ENCODE assay signal across 17 cellular contexts in genomic region chr1:205066221-205066818, GRCh38. TPM values are rescaled to one million over a fixed set of nuclear protein-coding genes. Genes with fewer than 3 reads are reported as not detected.
DNase-seq lines count a peak whose midpoint lies in the region; ATAC-seq, FAIRE-seq and TF ChIP-seq lines count a peak whose summit lies in the region.
"Had no signal": no experiment of that assay in that cellular context is flagged by ENCODE, and none has a peak within 500 bp of the region (broad histone marks: within the 10 kb centered on the region; RNA-seq: fewer than 3 reads in every experiment).

No MANE protein-coding gene starts in this region.

- TF ChIP-seq POLR2A in IMR-90 (IDR thresholded peaks at IDR 0.05; ENCODE audit: low read depth, low read length): no peak
- TF ChIP-seq POLR2A in HepG2 (IDR thresholded peaks at IDR 0.05; ENCODE audit: insufficient read depth in 1 of 2, low read depth in 2 of 2, low read length in 2 of 2): no peak

- H4K91ac ChIP-seq in IMR-90 (ENCODE audit: insufficient read depth, low read depth, low read length): no peak overlapping the region

- in situ Hi-C loops in IMR-90 (cut with MboI; ENCODE audit: low sequenced_read_pairs) (no loop called here), HepG2 (cut with HindIII; ENCODE audit: extremely low pct_ligation_motif_present, low pct_unique_long_range_greater_than_20kb) (loop anchor here (10.0 kb wide), 1 partner anchor 188 kb away; no protein-coding TSS in a partner anchor)

- TF ChIP-seq RAD21 in IMR-90 (IDR thresholded peaks at IDR 0.05; ENCODE audit: low read length) (no peak), HepG2 (CRISPR knock-in tag; IDR thresholded peaks at IDR 0.05) (no peak)

- H4K8ac ChIP-seq in IMR-90 (ENCODE audit: low read depth in 2 of 2, low read length in 2 of 2): no peak overlapping the region

- H3K36me3 ChIP-seq in IMR-90 (ENCODE audit: control insufficient read depth, insufficient read depth, low read length) (no peaks in the 10 kb centered on the region), astrocyte (ENCODE audit: insufficient read depth, low read length) (no peaks in the 10 kb centered on the region), HepG2 (replicated peaks in 1 of 2; ENCODE audit: control insufficient read depth in 1 of 2, insufficient read depth in 2 of 2, low read length in 2 of 2) (no peaks in the 10 kb centered on the region), ascending aorta (no peaks in the 10 kb centered on the region)

- H3K79me2 ChIP-seq in astrocyte (ENCODE audit: insufficient read depth, low read length) (no peaks in the 10 kb centered on the region), HepG2 (ENCODE audit: insufficient read depth, low read length) (no peaks in the 10 kb centered on the region)

- no peaks in the 10 kb centered on the region for H3K4me1 Mint-ChIP-seq in astrocyte (ENCODE audit: low read depth, unreplicated experiment)

- CTCF ChIA-PET in IMR-90 (lab: Yijun Ruan, JAX) (no interaction called here), HepG2 (lab: Yijun Ruan, JAX; ENCODE audit: low intra/inter-chr PET ratio, low total read pairs) (no interaction called here)

- H3K27ac ChIP-seq in IMR-90 (ENCODE audit: insufficient read depth, low read length) (no peak overlapping the region), astrocyte (ENCODE audit: low read depth, low read length) (no peak overlapping the region), HepG2 (ENCODE audit: extremely low read length, insufficient read depth, low read length) (no peak overlapping the region), ascending aorta (no peak overlapping the region)

- H2AK5ac ChIP-seq in IMR-90 (ENCODE audit: low read depth, low read length): no peak overlapping the region

- H3K79me1 ChIP-seq in IMR-90 (ENCODE audit: low read depth in 1 of 2, low read length in 2 of 2): no peaks in the 10 kb centered on the region

- peak; percentile 8; the same call in 1 of the 2 replicates for TF ChIP-seq CTCF in AG10803 (conservative IDR thresholded peaks at IDR 0.05; ENCODE audit: low read length)
- TF ChIP-seq CTCF in IMR-90 (conservative IDR thresholded peaks at IDR 0.05; ENCODE audit: low read depth, low read length): 0 out of 2 replicates have a peak, but pooled peaks have one; percentile 2
- TF ChIP-seq CTCF in astrocyte (IDR thresholded peaks at IDR 0.05; ENCODE audit: insufficient read depth, low read depth, low read length): peak; percentile 6
- peak; percentile 46 for TF ChIP-seq CTCF in HepG2 (CRISPR knock-in tag; IDR thresholded peaks at IDR 0.05)
- TF ChIP-seq CTCF in ascending aorta (IDR thresholded peaks at IDR 0.05): no peak

- no peaks in the 10 kb centered on the region for H3K9me3 Mint-ChIP-seq in astrocyte (ENCODE audit: unreplicated experiment)
- H3K9me3 Mint-ChIP-seq: activated CD4-positive, alpha-beta memory T cell treated with anti-CD3 and anti-CD28 coated beads for 36 hours had no signal

- no peaks in the 10 kb centered on the region for H3K9me3 ChIP-seq in IMR-90 (ENCODE audit: control insufficient read depth, insufficient read depth, low read length)
- no peaks in the 10 kb centered on the region for H3K9me3 ChIP-seq in astrocyte (ENCODE audit: insufficient read depth, low read depth, low read length)
- H3K9me3 ChIP-seq in HepG2 (ENCODE audit: low read length): no peaks in the 10 kb centered on the region
- no peaks in the 10 kb centered on the region for H3K9me3 ChIP-seq in ascending aorta

- H3K9me1 ChIP-seq in IMR-90 (ENCODE audit: insufficient read depth, low read length): no peaks in the 10 kb centered on the region

- no peak overlapping the region for H3K9ac ChIP-seq in IMR-90 (ENCODE audit: low read depth, low read length)
- no peak overlapping the region for H3K9ac ChIP-seq in astrocyte (ENCODE audit: low read length)
- no peak overlapping the region for H3K9ac ChIP-seq in HepG2 (ENCODE audit: insufficient read depth, low read depth, low read length)

- H4K5ac ChIP-seq in IMR-90 (ENCODE audit: low read depth, low read length): no peak overlapping the region

- H4K20me1 ChIP-seq in IMR-90 (ENCODE audit: insufficient read depth, low read length) (no peaks in the 10 kb centered on the region), astrocyte (ENCODE audit: insufficient read depth, low read length) (no peaks in the 10 kb centered on the region), HepG2 (ENCODE audit: insufficient read depth, low read length) (no peaks in the 10 kb centered on the region)

- H3K4me3 Mint-ChIP-seq in astrocyte (ENCODE audit: unreplicated experiment): no peak overlapping the region
- H3K4me3 Mint-ChIP-seq: activated CD4-positive, alpha-beta memory T cell treated with anti-CD3 and anti-CD28 coated beads for 36 hours had no signal

- H3K27me3 ChIP-seq in IMR-90 (ENCODE audit: control insufficient read depth, insufficient read depth, low read length): peaks cover 10% of the 10 kb centered on the region
- H3K27me3 ChIP-seq in astrocyte (ENCODE audit: insufficient read depth, low read length): no peaks in the 10 kb centered on the region
- peaks cover 0 to 19% of the 10 kb centered on the region in 2 experiments; a peak in 3 of 5 replicates for H3K27me3 ChIP-seq in HepG2 (ENCODE audit: control insufficient read depth in 1 of 2, insufficient read depth in 2 of 2, low read length in 2 of 2)
- H3K27me3 ChIP-seq in ascending aorta: no peaks in the 10 kb centered on the region

- H3K4ac ChIP-seq in IMR-90 (ENCODE audit: low read depth, low read length): no peak overlapping the region

- no peaks in the 10 kb centered on the region for H3K36me3 Mint-ChIP-seq in astrocyte (ENCODE audit: low read depth, unreplicated experiment)
- H3K36me3 Mint-ChIP-seq: activated CD4-positive, alpha-beta memory T cell treated with anti-CD3 and anti-CD28 coated beads for 36 hours had no signal

- H3K27me3 Mint-ChIP-seq in astrocyte (ENCODE audit: low read depth, unreplicated experiment): peaks cover 50% of the 10 kb centered on the region
- H3K27me3 Mint-ChIP-seq: activated CD4-positive, alpha-beta memory T cell treated with anti-CD3 and anti-CD28 coated beads for 36 hours had no signal

- no peak overlapping the region for H2BK5ac ChIP-seq in IMR-90 (ENCODE audit: low read depth, low read length, poor library complexity, severe bottlenecking)

- no peak overlapping the region for H3K23ac ChIP-seq in IMR-90 (ENCODE audit: low read depth, low read length)

- no peak for ATAC-seq in IMR-90 (ENCODE audit: low read depth)
- ATAC-seq in HepG2: peak; percentile 55
- ATAC-seq in GM19397 (IDR thresholded peaks at IDR 0.05; ENCODE audit: unreplicated experiment): no peak

- no peak overlapping the region for H2BK15ac ChIP-seq in IMR-90 (ENCODE audit: low read depth, low read length)

- no peak overlapping the region for H3K4me2 ChIP-seq in IMR-90 (ENCODE audit: low read depth, low read length)
- no peak overlapping the region for H3K4me2 ChIP-seq in astrocyte (ENCODE audit: low read length)
- no peak overlapping the region for H3K4me2 ChIP-seq in HepG2 (ENCODE audit: low read depth, low read length)

- no TSS peak for BruUV-seq in IMR-90 (replicated peaks; lab: Mats Ljungman, UMichigan)
- no TSS peak for BruUV-seq in HepG2 (replicated peaks; lab: Mats Ljungman, UMichigan)

- TF ChIP-seq EP300 in HepG2 (IDR thresholded peaks at IDR 0.05; ENCODE audit: low read depth in 2 of 2, low read length in 2 of 2): no peak
- TF ChIP-seq EP300 in HepG2 (CRISPR knock-in tag; IDR thresholded peaks at IDR 0.05; ENCODE audit: borderline replicate concordance): no peak

- 77% methylated on average over 1 of the region's 13 CpGs; no CpG with 5 or more reads in 1 of the 2 experiments for WGBS in IMR-90 (ENCODE audit: extremely low coverage in 2 of 2, insufficient read length in 1 of 2), 2 experiments
- 6% methylated on average over 8 of the region's 13 CpGs for WGBS in HepG2 (ENCODE audit: low lambda C conversion rate)

- no peak overlapping the region for H2BK120ac ChIP-seq in IMR-90 (ENCODE audit: low read depth, low read length)

- H2AFZ ChIP-seq in IMR-90 (replicated peaks; ENCODE audit: low read length, poor library complexity) (no peak overlapping the region), astrocyte (ENCODE audit: low read depth, low read length) (no peak overlapping the region), HepG2 (ENCODE audit: low read length) (no peak overlapping the region)

- H3K18ac ChIP-seq in IMR-90 (ENCODE audit: low read depth, low read length): no peak overlapping the region

- no peak for DNase-seq in AG10803 (ENCODE audit: low read depth)
- DNase-seq in IMR-90: no peak
- no peak for DNase-seq in astrocyte (ENCODE audit: low read depth)
- DNase-seq in HepG2 (ENCODE audit: low spot score): no peak
- no peak for DNase-seq in DMS153 (lab: John Stamatoyannopoulos, UW)
- DNase-seq in ascending aorta (ENCODE audit: low spot score in 2 of 2): no peak
- DNase-seq in activated T-cell treated with anti-CD3 and anti-CD28 coated beads for 4 hours: no peak
- DNase-seq: activated CD4-positive, alpha-beta memory T cell treated with anti-CD3 and anti-CD28 coated beads for 36 hours; activated gamma-delta T cell; MM.1S; NCI-H2227 treated with DMSO at 0.1 percent for 48 hours; stimulated activated CD4-positive, alpha-beta T cell treated with anti-CD3 and anti-CD28 coated beads, Interleukin-4, amount 100 ng/mL, for 4 hours; stimulated activated naive CD4-positive, alpha-beta T cell; T1000 had no signal

- H2AK9ac ChIP-seq in IMR-90 (replicated peaks; ENCODE audit: low read depth, low read length, poor library complexity): no peak overlapping the region

- H3K4me1 ChIP-seq in IMR-90 (ENCODE audit: control insufficient read depth, insufficient read depth, low read length) (no peaks in the 10 kb centered on the region), astrocyte (ENCODE audit: insufficient read depth, low read length) (no peaks in the 10 kb centered on the region), HepG2 (ENCODE audit: insufficient read depth, low read length) (no peaks in the 10 kb centered on the region), ascending aorta (no peaks in the 10 kb centered on the region)

- FAIRE-seq in astrocyte (lab: Jason Lieb, UNC) (no peak), HepG2 (lab: Jason Lieb, UNC) (no peak)
- FAIRE-seq: G401.6, RCC 7860 had no signal

- no peak overlapping the region for H3K4me3 ChIP-seq in AG10803 (ENCODE audit: low read length)
- no peak overlapping the region for H3K4me3 ChIP-seq in IMR-90 (ENCODE audit: insufficient read depth, low read depth, low read length)
- no peak overlapping the region for H3K4me3 ChIP-seq in astrocyte (ENCODE audit: insufficient read depth, low read depth, low read length)
- no peak overlapping the region for H3K4me3 ChIP-seq in HepG2 (replicated peaks in 1 of 3; ENCODE audit: insufficient read depth in 1 of 3, low read depth in 2 of 3, low read length in 3 of 3)
- no peak overlapping the region for H3K4me3 ChIP-seq in ascending aorta

- intact Hi-C loops in IMR-90 (cut with micrococcal nuclease) (no loop called here), HepG2 (cut with micrococcal nuclease; ENCODE audit: unreplicated experiment) (no loop called here), ascending aorta (cut with DNase I) (no loop called here)

- no peak overlapping the region for H3K56ac ChIP-seq in IMR-90 (ENCODE audit: extremely low read depth, insufficient read depth, low read length)

- H3K14ac ChIP-seq in IMR-90 (replicated peaks; ENCODE audit: low read depth, low read length): no peak overlapping the region

- no peak overlapping the region for H2BK20ac ChIP-seq in IMR-90 (ENCODE audit: low read depth, low read length)

- no peak overlapping the region for H3K27ac Mint-ChIP-seq in astrocyte (ENCODE audit: unreplicated experiment)
- H3K27ac Mint-ChIP-seq: activated CD4-positive, alpha-beta memory T cell treated with anti-CD3 and anti-CD28 coated beads for 36 hours had no signal

- dilution Hi-C loops in IMR-90 (cut with HindIII; ENCODE audit: low sequenced_read_pairs, unreplicated experiment): no loop called here

- POLR2A ChIA-PET in IMR-90 (lab: Charles Lee; ENCODE audit: unreplicated experiment) (no interaction called here), HepG2 (lab: Yijun Ruan, JAX) (no interaction called here)

RNA-seq across cellular contexts. Expression of gene TMEM81, which starts 17.9 kb away (rescaled TPM):
- total RNA-seq in IMR-90 (2012; rRNA removed) (1.7 and 1.8 TPM in 2 replicates), astrocyte (4.8 and 4.9 TPM in 2 replicates), HepG2 (2016; rRNA removed; fragmentation: Illumina TruSeq; extraction: Trizol) (1.1 and 1.9 TPM in 2 replicates), ascending aorta (not detected)
- polyA plus RNA-seq in IMR-90 (2012; rRNA removed) (1.5 and 1.7 TPM in 2 replicates), HepG2 (2011; rRNA removed) (1.1 and 1.3 TPM in 2 replicates)
- polyA plus RNA-seq in IMR-90 (2012; cell fraction: cytosol; rRNA removed): 0.52 and 0.93 TPM in 2 replicates
- polyA plus RNA-seq in IMR-90 (2012; cell fraction: nucleus; rRNA removed; ENCODE audit: low replicate concordance): 0.54 and 2.8 TPM in 2 replicates
- total RNA-seq in HepG2 (2016; cell fraction: cytosol; rRNA removed; fragmentation: Illumina TruSeq; extraction: Trizol; ENCODE audit: low read depth): 0.30 TPM in 1 of 2 replicates, not detected in the other
- total RNA-seq in HepG2 (2016; cell fraction: insoluble cytoplasmic fraction; rRNA removed; fragmentation: Illumina TruSeq; extraction: Trizol): 1.5 and 2.0 TPM in 2 replicates
- 0.56 and 0.72 TPM in 2 replicates for total RNA-seq in HepG2 (2016; cell fraction: membrane; rRNA removed; fragmentation: Illumina TruSeq; extraction: Trizol)
- 1.6 and 1.8 TPM in 2 replicates for total RNA-seq in HepG2 (2016; cell fraction: nucleus; rRNA removed; fragmentation: Illumina TruSeq; extraction: Trizol)
- polyA plus RNA-seq in HepG2 (2011; cell fraction: cytosol; rRNA removed): 0.79 and 1.5 TPM in 2 replicates
- 0.96 and 1.2 TPM in 2 replicates for polyA plus RNA-seq in HepG2 (2011; cell fraction: nucleus; rRNA removed)
- polyA plus RNA-seq in HepG2 (2012): 0.86 and 2.4 TPM in 2 replicates
- polyA plus RNA-seq in HepG2 (2016; cell fraction: cytosol; fragmentation: Illumina TruSeq; extraction: Trizol; ENCODE audit: low read depth): 0.16 and 0.29 TPM in 2 replicates
- polyA plus RNA-seq in HepG2 (2016; cell fraction: insoluble cytoplasmic fraction; fragmentation: Illumina TruSeq; extraction: Trizol; ENCODE audit: low read depth): 1.5 and 1.7 TPM in 2 replicates
- 0.36 and 0.65 TPM in 2 replicates for polyA plus RNA-seq in HepG2 (2016; cell fraction: membrane; fragmentation: Illumina TruSeq; extraction: Trizol; ENCODE audit: low read depth)
- polyA plus RNA-seq in HepG2 (2016; cell fraction: nucleus; fragmentation: Illumina TruSeq; extraction: Trizol; ENCODE audit: insufficient read depth, low read depth): 1.5 and 2.9 TPM in 2 replicates
- 3.0 and 5.1 TPM in 2 replicates for polyA minus RNA-seq in HepG2 (2011; rRNA and poly(A)+ RNA removed; ENCODE audit: low replicate concordance)
- 1.1 and 1.5 TPM in 2 replicates for polyA minus RNA-seq in HepG2 (2011; cell fraction: cytosol; rRNA and poly(A)+ RNA removed)
- 5.2 and 6.3 TPM in 2 replicates for polyA minus RNA-seq in HepG2 (2011; cell fraction: nucleus; rRNA and poly(A)+ RNA removed)

RNA-seq across cellular contexts. Expression of gene CNTN2, which starts 23.3 kb away (rescaled TPM):
- 0.28 TPM in 1 of 2 replicates, not detected in the other for total RNA-seq in IMR-90 (2012; rRNA removed)
- polyA plus RNA-seq in IMR-90 (2012; rRNA removed): not detected in 2 replicates
- not detected in 2 replicates for polyA plus RNA-seq in IMR-90 (2012; cell fraction: cytosol; rRNA removed)
- polyA plus RNA-seq in IMR-90 (2012; cell fraction: nucleus; rRNA removed; ENCODE audit: low replicate concordance): 0.03 and 0.18 TPM in 2 replicates
- 0.07 and 0.23 TPM in 2 replicates for total RNA-seq in astrocyte
- not detected in 2 replicates for total RNA-seq in HepG2 (2016; rRNA removed; fragmentation: Illumina TruSeq; extraction: Trizol)
- not detected in 2 replicates for total RNA-seq in HepG2 (2016; cell fraction: cytosol; rRNA removed; fragmentation: Illumina TruSeq; extraction: Trizol; ENCODE audit: low read depth)
- total RNA-seq in HepG2 (2016; cell fraction: insoluble cytoplasmic fraction; rRNA removed; fragmentation: Illumina TruSeq; extraction: Trizol): not detected in 2 replicates
- total RNA-seq in HepG2 (2016; cell fraction: membrane; rRNA removed; fragmentation: Illumina TruSeq; extraction: Trizol): not detected in 2 replicates
- total RNA-seq in HepG2 (2016; cell fraction: nucleus; rRNA removed; fragmentation: Illumina TruSeq; extraction: Trizol): not detected in 2 replicates
- polyA plus RNA-seq in HepG2 (2011; rRNA removed): not detected in 2 replicates
- polyA plus RNA-seq in HepG2 (2011; cell fraction: cytosol; rRNA removed): not detected in 2 replicates
- polyA plus RNA-seq in HepG2 (2011; cell fraction: nucleus; rRNA removed): not detected in 2 replicates
- polyA plus RNA-seq in HepG2 (2012): not detected in 2 replicates
- not detected in 2 replicates for polyA plus RNA-seq in HepG2 (2016; cell fraction: cytosol; fragmentation: Illumina TruSeq; extraction: Trizol; ENCODE audit: low read depth)
- polyA plus RNA-seq in HepG2 (2016; cell fraction: insoluble cytoplasmic fraction; fragmentation: Illumina TruSeq; extraction: Trizol; ENCODE audit: low read depth): not detected in 2 replicates
- not detected in 2 replicates for polyA plus RNA-seq in HepG2 (2016; cell fraction: membrane; fragmentation: Illumina TruSeq; extraction: Trizol; ENCODE audit: low read depth)
- not detected in 2 replicates for polyA plus RNA-seq in HepG2 (2016; cell fraction: nucleus; fragmentation: Illumina TruSeq; extraction: Trizol; ENCODE audit: insufficient read depth, low read depth)
- not detected in 2 replicates for polyA minus RNA-seq in HepG2 (2011; rRNA and poly(A)+ RNA removed; ENCODE audit: low replicate concordance)
- polyA minus RNA-seq in HepG2 (2011; cell fraction: cytosol; rRNA and poly(A)+ RNA removed): not detected in 2 replicates
- polyA minus RNA-seq in HepG2 (2011; cell fraction: nucleus; rRNA and poly(A)+ RNA removed): not detected in 2 replicates
- total RNA-seq in ascending aorta: 0.32 TPM
- total RNA-seq: activated CD4-positive, alpha-beta memory T cell treated with anti-CD3 and anti-CD28 coated beads for 36 hours had no signal

RNA-seq across cellular contexts. Expression of gene RBBP5, which starts 55.5 kb away (rescaled TPM):
- total RNA-seq in IMR-90 (2012; rRNA removed) (33.9 and 37.5 TPM in 2 replicates), astrocyte (16.2 and 18.7 TPM in 2 replicates), HepG2 (2016; rRNA removed; fragmentation: Illumina TruSeq; extraction: Trizol) (17.1 and 26.2 TPM in 2 replicates), ascending aorta (7.2 TPM)
- polyA plus RNA-seq in IMR-90 (2012; rRNA removed) (6.2 and 7.3 TPM in 2 replicates), HepG2 (2011; rRNA removed) (5.2 and 6.6 TPM in 2 replicates)
- 1.5 and 1.7 TPM in 2 replicates for polyA plus RNA-seq in IMR-90 (2012; cell fraction: cytosol; rRNA removed)
- 0.73 and 3.4 TPM in 2 replicates for polyA plus RNA-seq in IMR-90 (2012; cell fraction: nucleus; rRNA removed; ENCODE audit: low replicate concordance)
- 1.6 and 1.9 TPM in 2 replicates for total RNA-seq in HepG2 (2016; cell fraction: cytosol; rRNA removed; fragmentation: Illumina TruSeq; extraction: Trizol; ENCODE audit: low read depth)
- total RNA-seq in HepG2 (2016; cell fraction: insoluble cytoplasmic fraction; rRNA removed; fragmentation: Illumina TruSeq; extraction: Trizol): 17.2 and 24.7 TPM in 2 replicates
- 6.4 and 7.5 TPM in 2 replicates for total RNA-seq in HepG2 (2016; cell fraction: membrane; rRNA removed; fragmentation: Illumina TruSeq; extraction: Trizol)
- total RNA-seq in HepG2 (2016; cell fraction: nucleus; rRNA removed; fragmentation: Illumina TruSeq; extraction: Trizol): 10.1 and 10.3 TPM in 2 replicates
- polyA plus RNA-seq in HepG2 (2011; cell fraction: cytosol; rRNA removed): 3.7 and 5.8 TPM in 2 replicates
- polyA plus RNA-seq in HepG2 (2011; cell fraction: nucleus; rRNA removed): 1.4 and 1.8 TPM in 2 replicates
- 5.8 and 6.2 TPM in 2 replicates for polyA plus RNA-seq in HepG2 (2012)
- 0.75 and 0.76 TPM in 2 replicates for polyA plus RNA-seq in HepG2 (2016; cell fraction: cytosol; fragmentation: Illumina TruSeq; extraction: Trizol; ENCODE audit: low read depth)
- polyA plus RNA-seq in HepG2 (2016; cell fraction: insoluble cytoplasmic fraction; fragmentation: Illumina TruSeq; extraction: Trizol; ENCODE audit: low read depth): 14.3 and 15.3 TPM in 2 replicates
- polyA plus RNA-seq in HepG2 (2016; cell fraction: membrane; fragmentation: Illumina TruSeq; extraction: Trizol; ENCODE audit: low read depth): 1.9 and 2.2 TPM in 2 replicates
- polyA plus RNA-seq in HepG2 (2016; cell fraction: nucleus; fragmentation: Illumina TruSeq; extraction: Trizol; ENCODE audit: insufficient read depth, low read depth): 9.4 and 10.1 TPM in 2 replicates
- polyA minus RNA-seq in HepG2 (2011; rRNA and poly(A)+ RNA removed; ENCODE audit: low replicate concordance): 8.1 and 27.8 TPM in 2 replicates
- polyA minus RNA-seq in HepG2 (2011; cell fraction: cytosol; rRNA and poly(A)+ RNA removed): 9.4 and 10.2 TPM in 2 replicates
- 7.9 and 9.2 TPM in 2 replicates for polyA minus RNA-seq in HepG2 (2011; cell fraction: nucleus; rRNA and poly(A)+ RNA removed)

Comparison
In these comparisons a context has a peak if more than half of its experiments do, and no peak if none do; other contexts are left out.
1. CTCF ChIP-seq: peak in AG10803 (single experiment), IMR-90 (single experiment), astrocyte (single experiment) and HepG2 (single experiment); none in ascending aorta (0 of 3).